In the genomic region with DNA sequence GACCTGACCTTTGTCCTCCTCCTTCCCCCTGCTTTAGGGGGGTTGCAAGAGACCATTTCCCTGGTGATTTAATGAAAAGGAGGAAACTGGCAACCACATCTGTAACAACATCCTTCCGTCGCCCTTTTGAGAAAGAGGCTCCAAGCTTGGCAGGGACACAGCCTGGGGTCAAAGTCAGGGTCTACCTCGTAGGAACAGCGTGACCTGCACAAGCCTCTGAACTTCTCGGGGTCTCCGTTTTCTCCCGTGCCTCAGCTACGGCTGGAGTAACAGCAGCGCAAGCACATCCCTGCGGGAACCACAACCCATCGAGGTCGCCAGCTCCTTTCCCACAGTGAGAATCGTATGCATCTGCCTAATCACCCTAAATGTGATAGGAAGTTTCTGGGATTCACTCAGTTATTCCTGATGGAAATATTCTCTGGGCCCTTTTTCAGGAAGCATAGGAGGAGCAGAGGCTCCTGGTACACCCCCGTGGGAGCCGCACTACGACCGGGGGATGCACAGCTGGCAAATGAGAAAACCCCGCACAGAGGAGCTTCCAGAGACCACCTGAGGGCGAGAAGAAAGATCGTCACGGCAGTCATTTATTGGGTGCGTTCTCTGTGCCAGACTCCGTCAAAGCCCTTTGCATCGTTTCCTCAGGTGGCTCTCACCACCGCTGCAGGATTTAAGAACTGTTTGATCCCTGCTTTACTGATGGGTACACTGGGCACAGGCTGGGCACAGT, we compare ENCODE assay signal across 19 cellular contexts. TPM values are rescaled to one million over a fixed set of nuclear protein-coding genes. Genes with fewer than 3 reads are reported as not detected.
"Had no signal": no experiment of that assay in that cellular context is flagged by ENCODE, and none has a peak within 500 bp of the region (broad histone marks: within the 10 kb centered on the region; RNA-seq: fewer than 3 reads in every experiment).

No MANE protein-coding gene starts in this region.

- H3K4me1 ChIP-seq: foreskin keratinocyte, lower lobe of right lung had no signal

- H3K79me2 ChIP-seq: hepatocyte had no signal

- ATAC-seq: activated CD8-positive, alpha-beta T cell treated with anti-CD3 and anti-CD28 coated beads, Interleukin-2, amount 10 ng/mL, durations not matched to agents 7 days and 5 days; activated T-cell treated with anti-CD3 and anti-CD28 coated beads, Interleukin-2, amount 50 U/mL, for 4 hours; lower lobe of right lung; natural killer cell; stimulated activated naive CD8-positive, alpha-beta T cell treated with anti-CD3 and anti-CD28 coated beads, Interleukin-15, amount 100 ng/mL, for 72 hours had no signal

- H3K4me2 ChIP-seq: hepatocyte, SK-N-SH had no signal

- H3K27ac ChIP-seq: foreskin keratinocyte, hepatocyte, lower lobe of right lung, prostate gland had no signal

- DNase-seq: activated B cell treated with CpG ODN at 0.5 μM for 24 hours; activated CD4-positive, alpha-beta T cell treated with anti-CD3 and anti-CD28 coated beads, Interleukin-2, amount 10 ng/mL, durations not matched to agents 24 days and 14 days; activated CD8-positive, alpha-beta T cell treated with anti-CD3 and anti-CD28 coated beads, Interleukin-2, amount 10 ng/mL, durations not matched to agents 7 days and 5 days; activated effector memory CD4-positive, alpha-beta T cell treated with Interleukin-2 at 50 U/mL for 16 hours; activated naive CD4-positive, alpha-beta T cell treated with anti-CD3 and anti-CD28 coated beads, Interleukin-2, amount 10 ng/mL, durations not matched to agents 7 days and 5 days; activated T-cell treated with anti-CD3 and anti-CD28 coated beads, Interleukin-2, amount 50 U/mL, for 4 hours; endodermal cell; foreskin keratinocyte; lower lobe of right lung; natural killer cell; SK-N-SH; stimulated activated CD4-positive, alpha-beta T cell treated with anti-CD3 and anti-CD28 coated beads, Interleukin-4, amount 100 ng/mL, for 1 hour; stimulated activated naive CD8-positive, alpha-beta T cell treated with anti-CD3 and anti-CD28 coated beads, Interleukin-15, amount 100 ng/mL, for 72 hours; trophoblast cell had no signal

- H2AFZ ChIP-seq: hepatocyte had no signal

- H3K4me3 ChIP-seq: hepatocyte, lower lobe of right lung, prostate gland, skin epidermis, suprapubic skin had no signal

- H3K36me3 ChIP-seq: lower lobe of right lung, prostate gland, suprapubic skin had no signal

- H3K27me3 ChIP-seq: hepatocyte had no signal

- H3K9me3 ChIP-seq: lower lobe of right lung, prostate gland, SK-N-SH, suprapubic skin had no signal

RNA-seq across cellular contexts. Expression of gene PPP2R2C, which starts 24.7 kb away (rescaled TPM):
- total RNA-seq: activated B cell treated with CpG ODN at 0.5 μM for 24 hours; activated CD4-positive, alpha-beta T cell treated with anti-CD3 and anti-CD28 coated beads, Interleukin-2, amount 10 ng/mL, durations not matched to agents 24 days and 14 days; activated CD8-positive, alpha-beta T cell treated with anti-CD3 and anti-CD28 coated beads, Interleukin-2, amount 10 ng/mL, durations not matched to agents 7 days and 5 days; activated T-cell treated with anti-CD3 and anti-CD28 coated beads, Interleukin-2, amount 50 U/mL, for 4 hours; epithelial cell of proximal tubule; lower lobe of right lung; natural killer cell had no signal
